ENCODE assay signal across 9 cellular contexts in the genomic region with DNA sequence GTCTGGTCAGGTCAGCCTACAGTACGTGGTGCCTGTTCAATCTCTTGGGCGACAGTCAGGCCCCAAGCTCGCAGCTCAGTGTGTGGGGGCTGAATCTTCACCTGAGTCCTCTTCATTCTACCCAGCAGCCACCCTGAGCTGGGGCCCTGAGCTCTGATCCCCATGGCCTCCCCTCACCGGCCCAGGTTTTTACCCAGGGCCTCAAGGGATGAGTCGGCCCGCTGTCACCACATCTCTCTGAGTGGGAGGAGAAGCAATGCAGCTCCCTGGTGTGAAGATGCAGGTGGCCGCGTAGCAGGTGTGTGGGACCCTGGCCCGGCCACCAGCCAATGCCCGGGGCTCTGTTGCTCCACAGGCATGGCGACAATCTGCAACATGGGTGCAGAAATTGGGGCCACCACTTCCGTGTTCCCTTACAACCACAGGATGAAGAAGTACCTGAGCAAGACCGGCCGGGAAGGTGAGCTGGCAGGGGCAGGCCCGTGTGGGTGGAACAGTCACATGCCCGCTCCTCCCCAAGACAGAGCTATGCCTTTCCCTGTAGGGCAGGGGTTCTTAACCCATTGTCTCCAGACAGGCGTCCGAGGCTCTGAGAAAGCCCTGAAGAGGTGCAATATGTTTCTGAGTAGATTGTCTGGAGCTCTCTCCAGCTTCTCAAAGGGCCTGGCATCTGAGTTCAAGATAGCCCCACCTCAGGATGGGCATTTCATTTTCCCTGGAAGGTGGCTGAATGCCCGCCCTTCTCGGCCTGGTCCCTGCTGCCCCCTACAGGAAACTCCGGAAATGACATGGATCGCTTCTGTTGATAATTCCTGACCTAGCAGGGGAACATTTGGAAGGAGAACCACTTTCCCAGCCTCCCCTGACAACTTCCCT. TPM values are rescaled to one million over a fixed set of nuclear protein-coding genes. Genes with fewer than 3 reads are reported as not detected.
DNase-seq lines count a peak whose midpoint lies in the region; ATAC-seq and TF ChIP-seq lines count a peak whose summit lies in the region.
"Had no signal": no experiment of that assay in that cellular context is flagged by ENCODE, and none has a peak within 500 bp of the region (broad histone marks: within the 10 kb centered on the region; RNA-seq: fewer than 3 reads in every experiment).

No MANE protein-coding gene starts in this region.

- peak overlapping the region in 9 of 12 donors; percentile 16 to 89 (median 54) for H3K27ac ChIP-seq in heart left ventricle

- no peak overlapping the region for H3K4me3 ChIP-seq in heart left ventricle

- peak in 3 of 4 donors; percentile 37 to 40 (median 38) for ATAC-seq in heart left ventricle
- no peak for ATAC-seq in HG03280 (IDR thresholded peaks at IDR 0.05; ENCODE audit: unreplicated experiment)
- ATAC-seq in HG03342 (IDR thresholded peaks at IDR 0.05; ENCODE audit: unreplicated experiment): no peak

- in situ Hi-C loops in ACHN (cut with HindIII; ENCODE audit: low pct_ligation_motif_present, low pct_unique_long_range_greater_than_20kb, low sequenced_read_pairs): no loop called here

- DNase-seq in ACHN: peak; percentile 53
- peak; percentile 51 for DNase-seq in NCI-H748 (lab: John Stamatoyannopoulos, UW; ENCODE audit: unreplicated experiment)
- peak in 53 of 56 donors; percentile 33 to 93 (median 68) for DNase-seq in amygdala (lab: John Stamatoyannopoulos, UW)
- DNase-seq in heart left ventricle: peak in 3 of 5 donors; percentile 63 to 74 (median 70)
- peak; percentile 33 for DNase-seq in renal cortical epithelial cell (ENCODE audit: low read depth)

- no peak for TF ChIP-seq POLR2A in heart left ventricle (IDR thresholded peaks at IDR 0.05)

- peaks cover 0 to 97% (median 82%) of the 10 kb centered on the region in 9 donors for H3K36me3 ChIP-seq in heart left ventricle

- TF ChIP-seq CTCF in GM12874 (IDR thresholded peaks at IDR 0.05; ENCODE audit: insufficient read depth, low read depth, low read length): peak; percentile 67
- peak; percentile 81 to 93 (median 88) for TF ChIP-seq CTCF in heart left ventricle (IDR thresholded peaks at IDR 0.05)

- H3K4me1 ChIP-seq in heart left ventricle: peaks cover 0 to 48% (median 18%) of the 10 kb centered on the region in 12 donors

- no peaks in the 10 kb centered on the region for H3K27me3 ChIP-seq in heart left ventricle

- intact Hi-C loops in heart left ventricle (cut with DNase I): loop anchor here in 9 of 10 donors (1.0 to 5.0 kb wide), 5 partner anchors 40 to 115 kb away; no protein-coding TSS in a partner anchor

- WGBS in heart left ventricle, 4 donors: 46 to 56% (median 53%) methylated on average over 16 to 22 of the region's 22 CpGs

- no peaks in the 10 kb centered on the region for H3K9me3 ChIP-seq in heart left ventricle

RNA-seq across cellular contexts. Expression of gene POLR3H, which starts 26.9 kb away (rescaled TPM):
- 10 to 100 TPM; 12.2 to 27.4 (median 18.3) TPM for total RNA-seq in heart left ventricle
- 10 to 100 TPM; 20.2 to 31.2 TPM for polyA plus RNA-seq in heart left ventricle
- 17.4 and 38.8 TPM in 2 replicates for total RNA-seq in renal cortical epithelial cell

RNA-seq across cellular contexts. Expression of gene CSDC2, which starts 43.4 kb away (rescaled TPM):
- total RNA-seq in heart left ventricle: 100 to 1,000 TPM in 8 of 9 donors, 10 to 100 TPM in 1; 94.1 to 564 (median 266) TPM
- polyA plus RNA-seq in heart left ventricle: 100 to 1,000 TPM; 300 to 463 TPM
- 0.69 and 3.2 TPM in 2 replicates for total RNA-seq in renal cortical epithelial cell
- total RNA-seq: mononuclear cell had no signal

RNA-seq across cellular contexts. Expression of gene ACO2, which starts 48.5 kb away (rescaled TPM):
- total RNA-seq in heart left ventricle (1,000 to 10,000 TPM in 2 of 9 donors, 100 to 1,000 TPM in 7; 503 to 1,146 (median 862) TPM), renal cortical epithelial cell (54.2 and 141 TPM in 2 replicates)
- 100 to 1,000 TPM; 375 to 431 TPM for polyA plus RNA-seq in heart left ventricle

RNA-seq across cellular contexts. Expression of gene PHF5A, which starts 48.9 kb away (rescaled TPM):
- total RNA-seq in heart left ventricle (10 to 100 TPM; 13.4 to 29.3 (median 20.0) TPM), renal cortical epithelial cell (39.6 and 78.3 TPM in 2 replicates)
- polyA plus RNA-seq in heart left ventricle: 10 to 100 TPM; 40.3 to 49.9 TPM

Comparison
In these comparisons a context has a peak if more than half of its experiments do, and no peak if none do; other contexts are left out.
1. ATAC-seq: peak in heart left ventricle (3 of 4); none in HG03280 (single experiment) and HG03342 (single experiment).
2. RNA of gene CSDC2, which starts 43.4 kb away (total RNA-seq): 94.1 to 564 TPM in heart left ventricle; 0.69 to 3.2 TPM in renal cortical epithelial cell; every median in the first group is over 10 times any median in the second.
3. Peak in every context shown above with its lines, with median percentiles within 50 percentile points of each other: DNase-seq.